ENCODE assay signal across 1 cellular context in genomic region chr14:50334211-50334610, GRCh38.
TF ChIP-seq lines count a peak whose summit lies in the region.

No MANE protein-coding gene starts in this region.

TF ChIP-seq in H1, 55 proteins besides CTCF, POLR2A, EP300 and RAD21:
- TF ChIP-seq EZH2 (IDR thresholded peaks at IDR 0.05; ENCODE audit: low read depth, low read length, severe bottlenecking) (no peak), SP1 (IDR thresholded peaks at IDR 0.05; ENCODE audit: low read depth, low read length) (no peak), TEAD4 (IDR thresholded peaks at IDR 0.05; ENCODE audit: low read depth, low read length) (no peak), USF2 (IDR thresholded peaks at IDR 0.05; ENCODE audit: low read length) (no peak), TAF1 (IDR thresholded peaks at IDR 0.05; ENCODE audit: low read depth, low read length) (no peak), NRF1 (IDR thresholded peaks at IDR 0.05; ENCODE audit: low read depth, low read length) (no peak), PHF8 (conservative IDR thresholded peaks at IDR 0.05; ENCODE audit: low read depth, low read length) (no peak), CREB1 (IDR thresholded peaks at IDR 0.05) (no peak), ASH2L (IDR thresholded peaks at IDR 0.05; ENCODE audit: low read length) (no peak), RNF2 (IDR thresholded peaks at IDR 0.05; ENCODE audit: borderline replicate concordance, low read depth, low read length, missing control alignments, poor library complexity, severe bottlenecking) (no peak), ATF3 (IDR thresholded peaks at IDR 0.05; ENCODE audit: insufficient read depth, low read depth, low read length) (no peak)
